In genomic region chr2:72837171-72837570, GRCh38 we compare ENCODE assay signal across 25 cellular contexts.
DNase-seq lines count a peak whose midpoint lies in the region; ATAC-seq and TF ChIP-seq lines count a peak whose summit lies in the region.
"Had no signal": no experiment of that assay in that cellular context is flagged by ENCODE, and none has a peak within 500 bp of the region (broad histone marks: within the 10 kb centered on the region; RNA-seq: fewer than 3 reads in every experiment).

No MANE protein-coding gene starts in this region.

- TF ChIP-seq CTCF in cardiac fibroblast (IDR thresholded peaks at IDR 0.05; ENCODE audit: low read depth, low read length) (no peak), foreskin fibroblast (IDR thresholded peaks at IDR 0.05; ENCODE audit: low read depth, low read length) (no peak)

- H3K4me3 ChIP-seq in cardiac fibroblast (replicated peaks in 1 of 2; ENCODE audit: low read depth in 2 of 2, low read length in 2 of 2) (no peak overlapping the region), foreskin fibroblast (ENCODE audit: low read depth in 1 of 2, low read length in 2 of 2) (no peak overlapping the region)
- H3K4me3 ChIP-seq: GM12878, heart left ventricle, right atrium auricular region had no signal

- DNase-seq in EL (peak; percentile 29), MV-4-11 (lab: John Stamatoyannopoulos, UW) (peak; percentile 6), cardiac fibroblast (ENCODE audit: low read depth in 2 of 2) (peak; percentile 35 to 43), foreskin fibroblast (peak; percentile 30 to 60), DMS79 treated with DMSO at 0.1 percent for 48 hours (lab: John Stamatoyannopoulos, UW) (no peak), T-helper 9 cell (no peak)
- no peak for DNase-seq in activated CD8-positive, alpha-beta memory T cell treated with anti-CD3 and anti-CD28 coated beads for 24 hours
- DNase-seq: activated CD8-positive, alpha-beta T cell treated with anti-CD3 and anti-CD28 coated beads, Interleukin-2, amount 10 ng/mL, durations not matched to agents 7 days and 5 days; activated naive CD4-positive, alpha-beta T cell; activated T-cell treated with anti-CD3 and anti-CD28 coated beads, Interleukin-2, amount 50 U/mL, for 4 hours; amniotic stem cell; CD4-positive, alpha-beta memory T cell; DMS 273 treated with DMSO at 0.1 percent for 48 hours; heart left ventricle; left colon; naive thymus-derived CD4-positive, alpha-beta T cell; NCI-H2171; occipital lobe; Right ventricle myocardium superior; stimulated activated CD4-positive, alpha-beta T cell treated with anti-CD3 and anti-CD28 coated beads, Interleukin-4, amount 100 ng/mL, for 24 hours; stimulated activated naive CD4-positive, alpha-beta T cell treated with Interleukin-2 at 50 U/mL for 16 hours had no signal

- no peak for ATAC-seq in HG02623 (IDR thresholded peaks at IDR 0.05; ENCODE audit: unreplicated experiment)
- ATAC-seq: activated CD4-positive, CD25-positive, alpha-beta regulatory T cell treated with anti-CD3 and anti-CD28 coated beads, Interleukin-2, amount 50 U/mL, for 24 hours; activated CD8-positive, alpha-beta T cell treated with anti-CD3 and anti-CD28 coated beads, Interleukin-2, amount 10 ng/mL, durations not matched to agents 7 days and 5 days; activated T-cell treated with anti-CD3 and anti-CD28 coated beads, Interleukin-2, amount 50 U/mL, for 4 hours; GM12878; heart left ventricle; left colon; naive thymus-derived CD4-positive, alpha-beta T cell had no signal

Comparison
In these comparisons a context has a peak if more than half of its experiments do, and no peak if none do; other contexts are left out.
1. DNase-seq: peak in EL (single experiment), MV-4-11 (single experiment), cardiac fibroblast (2 of 2) and foreskin fibroblast (2 of 2); none in activated CD8-positive, alpha-beta memory T cell treated with anti-CD3 and anti-CD28 coated beads for 24 hours (single experiment), DMS79 treated with DMSO at 0.1 percent for 48 hours (single experiment) and T-helper 9 cell (single experiment).